10 cellular contexts compared by ENCODE assay signal in the genomic region with DNA sequence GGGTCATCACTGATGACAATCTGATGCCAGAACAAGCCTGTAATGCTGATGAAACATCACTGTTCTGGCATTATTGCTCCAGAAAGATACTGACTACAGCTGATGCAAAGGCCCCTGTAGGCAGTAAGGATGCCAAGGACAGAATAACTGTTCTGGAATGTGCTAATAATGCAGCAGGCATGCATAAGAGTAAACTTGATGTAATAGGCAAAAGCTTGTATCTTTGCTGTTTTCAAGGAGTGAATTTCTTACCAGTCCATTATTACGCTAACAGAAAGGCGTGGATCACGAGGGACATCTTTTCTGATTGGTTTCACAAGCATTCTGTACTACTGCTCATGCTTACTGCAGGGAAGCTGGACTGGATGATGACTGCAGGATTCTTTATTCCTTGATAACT. TPM values are rescaled to one million over a fixed set of nuclear protein-coding genes. Genes with fewer than 3 reads are reported as not detected.
DNase-seq lines count a peak whose midpoint lies in the region; FAIRE-seq and TF ChIP-seq lines count a peak whose summit lies in the region.
"Had no signal": no experiment of that assay in that cellular context is flagged by ENCODE, and none has a peak within 500 bp of the region (broad histone marks: within the 10 kb centered on the region; RNA-seq: fewer than 3 reads in every experiment).

No MANE protein-coding gene starts in this region.

- no peak overlapping the region for H3K23ac ChIP-seq in H1 (ENCODE audit: insufficient read length)
- no peak overlapping the region for H3K23ac ChIP-seq in mesenchymal stem cell (ENCODE audit: low read length in 2 of 2)

- H4K91ac ChIP-seq in H1 (replicated peaks; ENCODE audit: insufficient read length, low read length), result no peak overlapping the region
- no peak overlapping the region for H4K91ac ChIP-seq in mesenchymal stem cell (ENCODE audit: low read length)

- H2BK12ac ChIP-seq in H1 (ENCODE audit: low read depth, low read length), result no peak overlapping the region; the same call in 1 of the 2 replicates
- no peak overlapping the region for H2BK12ac ChIP-seq in mesenchymal stem cell (ENCODE audit: low read length in 2 of 2)

- H3K14ac ChIP-seq in H1 (ENCODE audit: insufficient read length) (no peak overlapping the region), mesenchymal stem cell (ENCODE audit: low read length in 2 of 2) (no peak overlapping the region)

- no peak overlapping the region for H2BK120ac ChIP-seq in H1 (replicated peaks; ENCODE audit: low read depth, low read length)
- H2BK120ac ChIP-seq in mesenchymal stem cell (ENCODE audit: low read depth, low read length), result no peak overlapping the region

- H3K4me2 ChIP-seq in H1 (ENCODE audit: insufficient read depth in 1 of 2, low read depth in 2 of 2, low read length in 2 of 2) (no peak overlapping the region), mesenchymal stem cell (ENCODE audit: low read length, poor library complexity, severe bottlenecking) (no peak overlapping the region)

- H3K9me3 ChIP-seq in AG04450 (ENCODE audit: control insufficient read depth, insufficient read depth, low read length), result no peaks in the 10 kb centered on the region
- H3K9me3 ChIP-seq in MG63, result no peaks in the 10 kb centered on the region
- H3K9me3 ChIP-seq in H1 (ENCODE audit: insufficient read depth in 2 of 2, low read depth in 1 of 2, low read length in 1 of 2), result no peaks in the 10 kb centered on the region
- no peaks in the 10 kb centered on the region for H3K9me3 ChIP-seq in mesenchymal stem cell (ENCODE audit: control insufficient read depth, low read length)

- POLR2A ChIA-PET in AG04450 (lab: Yijun Ruan, JAX), result interaction anchor here (0.7 to 1.6 kb wide), 3 partner anchors 13 to 140 kb away, joined by 3 to 8 read pairs (median 3); a partner anchor contains a TSS
- POLR2A ChIA-PET in H1 (lab: Charles Lee; ENCODE audit: partially characterized antibody), result interaction anchor here (1.1 kb wide), 1 partner anchor 18 kb away, joined by 4 read pairs; no protein-coding TSS in a partner anchor

- H3K18ac ChIP-seq in H1 (ENCODE audit: extremely low read depth, low read length) (no peak overlapping the region), mesenchymal stem cell (ENCODE audit: low read depth in 1 of 2, low read length in 2 of 2) (no peak overlapping the region)

- H4K20me1 ChIP-seq in H1 (replicated peaks in 1 of 2; ENCODE audit: control insufficient read depth in 1 of 2, insufficient read depth in 2 of 2, low read length in 2 of 2), result peaks cover 2 to 9% of the 10 kb centered on the region in 2 experiments

- H3K4me1 ChIP-seq in H1 (replicated peaks in 1 of 4; ENCODE audit: control insufficient read depth in 3 of 4, insufficient read depth in 4 of 4, low read length in 3 of 4), result peaks cover 0 to 12% (median 2%) of the 10 kb centered on the region in 4 experiments; a peak in 2 of 7 replicates
- peaks cover 7% of the 10 kb centered on the region for H3K4me1 ChIP-seq in mesenchymal stem cell (ENCODE audit: control insufficient read depth, insufficient read depth, low read depth, low read length)

- DNase-seq in AG04450 (ENCODE audit: low read depth, low spot score) (peak; percentile 89), MG63 (peak; percentile 67), H1 (ENCODE audit: low read depth in 1 of 2, low spot score in 2 of 2) (no peak), mesenchymal stem cell (peak; percentile 93), DMS153 treated with DMSO at 0.1 percent for 48 hours (lab: John Stamatoyannopoulos, UW; ENCODE audit: unreplicated experiment) (no peak), SKM-1 (lab: John Stamatoyannopoulos, UW; ENCODE audit: unreplicated experiment) (no peak), SIG-M5 treated with dmso at 0.1 percent for 504 hours (lab: John Stamatoyannopoulos, UW; ENCODE audit: unreplicated experiment) (no peak), NCI-H187 (lab: John Stamatoyannopoulos, UW) (no peak)
- DNase-seq: activated CD8-positive, alpha-beta T cell treated with anti-CD3 and anti-CD28 coated beads, Interleukin-2, amount 10 ng/mL, durations not matched to agents 7 days and 5 days; stimulated activated naive B cell treated with anti-CD40 and anti-IgM and Interleukin-4, amounts not matched to agents 10 μg/mL and 1 μg/mL and 100 μg/mL, for 72 hours had no signal

- peaks cover 16 to 92% of the 10 kb centered on the region in 2 experiments; a peak in 3 of 4 replicates for H3K79me2 ChIP-seq in H1 (ENCODE audit: control insufficient read depth in 1 of 2, insufficient read depth in 2 of 2, low read length in 2 of 2)

- no peak overlapping the region for H2BK20ac ChIP-seq in H1 (ENCODE audit: low read length)

- H3K27ac ChIP-seq in AG04450 (ENCODE audit: low read depth, low read length) (peak overlapping the region; percentile 96), H1 (ENCODE audit: low read depth, low read length) (no peak overlapping the region), mesenchymal stem cell (ENCODE audit: low read length, poor library complexity, severe bottlenecking) (peak overlapping the region; percentile 50)

- no peak overlapping the region for H2AK5ac ChIP-seq in H1 (ENCODE audit: low read depth, low read length)
- no peak overlapping the region for H2AK5ac ChIP-seq in mesenchymal stem cell (ENCODE audit: low read length, severe bottlenecking)

- no peak for TF ChIP-seq EP300 in H1 (IDR thresholded peaks at IDR 0.05; ENCODE audit: borderline replicate concordance in 1 of 2, low read depth in 2 of 2, low read length in 2 of 2)

- FAIRE-seq in H1 (lab: Jason Lieb, UNC), result no peak

- H3K4ac ChIP-seq in H1 (replicated peaks; ENCODE audit: insufficient read length, low read depth, low read length) (no peak overlapping the region), mesenchymal stem cell (ENCODE audit: low read depth in 1 of 2, low read length in 2 of 2) (no peak overlapping the region)

- no peak overlapping the region for H4K5ac ChIP-seq in H1 (ENCODE audit: insufficient read length, low read depth, low read length)

- TF ChIP-seq CTCF in AG04450 (IDR thresholded peaks at IDR 0.05; ENCODE audit: low read depth, low read length), result no peak
- no peak for TF ChIP-seq CTCF in H1 (IDR thresholded peaks at IDR 0.05; ENCODE audit: control extremely low read depth in 1 of 3, insufficient read depth in 1 of 3, low read depth in 1 of 3, low read length in 3 of 3)

- CTCF ChIA-PET in AG04450 (lab: Charles Lee), result no interaction called here
- CTCF ChIA-PET in H1 (lab: Charles Lee; ENCODE audit: partially characterized antibody), result interaction anchor here (0.6 kb wide), 1 partner anchor 210 kb away, joined by 3 read pairs; no protein-coding TSS in a partner anchor

- H3K4me3 ChIP-seq in AG04450 (ENCODE audit: low read depth, low read length) (no peak overlapping the region; the same call in 1 of the 2 replicates), MG63 (no peak overlapping the region), H1 (ENCODE audit: extremely low read depth in 1 of 4, insufficient read depth in 2 of 4, low read depth in 3 of 4, low read length in 4 of 4) (no peak overlapping the region), mesenchymal stem cell (ENCODE audit: insufficient read depth in 1 of 2, low read depth in 1 of 2, low read length in 2 of 2) (peak overlapping the region in 1 of 2 experiments; percentile 44)

- H3K36me3 ChIP-seq in MG63, result peaks cover 8% of the 10 kb centered on the region
- no peaks in the 10 kb centered on the region for H3K36me3 ChIP-seq in H1 (ENCODE audit: control insufficient read depth in 2 of 4, insufficient read depth in 4 of 4, low read length in 3 of 4)
- peaks cover 0 to 3% of the 10 kb centered on the region in 2 experiments for H3K36me3 ChIP-seq in mesenchymal stem cell (ENCODE audit: control insufficient read depth in 1 of 2, insufficient read depth in 2 of 2, low read depth in 1 of 2, low read length in 2 of 2)

- H3K56ac ChIP-seq in H1 (replicated peaks; ENCODE audit: insufficient read length, low read depth, low read length), result no peak overlapping the region

- 92% methylated on average over 3 of the region's 3 CpGs; no CpG with 5 or more reads in 1 of the 2 experiments for WGBS in H1 (ENCODE audit: extremely low coverage in 1 of 2, insufficient coverage in 1 of 2, insufficient read length in 1 of 2, insufficient replicate concordance in 2 of 2, low coverage in 1 of 2, low lambda C conversion rate in 2 of 2, missing lambda C conversion rate in 1 of 2), 2 experiments
- 51% methylated on average over 3 of the region's 3 CpGs for WGBS in mesenchymal stem cell

- H2BK5ac ChIP-seq in H1 (ENCODE audit: low read depth, low read length) (0 out of 2 replicates have a peak overlapping the region, but pooled peaks have one; percentile 27), mesenchymal stem cell (ENCODE audit: low read depth, low read length, poor library complexity, severe bottlenecking) (no peak overlapping the region)

- H3K79me1 ChIP-seq in H1 (ENCODE audit: low read depth, low read length) (peaks cover 15% of the 10 kb centered on the region), mesenchymal stem cell (replicated peaks; ENCODE audit: low read length, poor library complexity, severe bottlenecking) (peaks cover 3% of the 10 kb centered on the region)

- no peak overlapping the region for H3K9ac ChIP-seq in H1 (replicated peaks in 1 of 4; ENCODE audit: extremely low read depth in 1 of 4, low read depth in 3 of 4, low read length in 3 of 4)
- H3K9ac ChIP-seq in mesenchymal stem cell (ENCODE audit: low read length), result peak overlapping the region; percentile 80

- H2BK15ac ChIP-seq in H1 (ENCODE audit: low read length), result no peak overlapping the region
- H2BK15ac ChIP-seq in mesenchymal stem cell (ENCODE audit: low read depth, poor library complexity, severe bottlenecking), result no peak overlapping the region

- H3K23me2 ChIP-seq in H1 (ENCODE audit: low read depth, low read length), result no peaks in the 10 kb centered on the region

- no peaks in the 10 kb centered on the region for H3K27me3 ChIP-seq in AG04450 (ENCODE audit: control insufficient read depth, insufficient read depth, low read length)
- H3K27me3 ChIP-seq in MG63, result no peaks in the 10 kb centered on the region
- no peaks in the 10 kb centered on the region for H3K27me3 ChIP-seq in H1 (replicated peaks in 1 of 4; ENCODE audit: control insufficient read depth in 3 of 4, extremely low read depth in 1 of 4, insufficient read depth in 3 of 4, low read length in 3 of 4)
- H3K27me3 ChIP-seq in mesenchymal stem cell (ENCODE audit: control insufficient read depth in 1 of 2, insufficient read depth in 1 of 2, low read length in 2 of 2), result no peaks in the 10 kb centered on the region

- TF ChIP-seq RAD21 in H1 (IDR thresholded peaks at IDR 0.05 in 1 of 2, conservative IDR thresholded peaks at IDR 0.05 in 1 of 2; ENCODE audit: low read depth in 2 of 2, low read length in 2 of 2), result no peak

- H4K8ac ChIP-seq in H1 (ENCODE audit: extremely low read depth, insufficient read depth, low read length) (no peak overlapping the region), mesenchymal stem cell (ENCODE audit: low read length) (no peak overlapping the region)

- H2AFZ ChIP-seq in H1 (ENCODE audit: low read length) (no peak overlapping the region), mesenchymal stem cell (ENCODE audit: low read depth, low read length) (no peak overlapping the region)

- no peak for TF ChIP-seq POLR2A in H1 (IDR thresholded peaks at IDR 0.05; ENCODE audit: control extremely low read depth in 1 of 2, low read depth in 2 of 2, low read length in 2 of 2)

RNA-seq across cellular contexts. Expression of a gene that starts 18.7 kb away (rescaled TPM):
- 11.6 and 12.0 TPM in 2 replicates for polyA plus RNA-seq in AG04450 (2011; rRNA removed)
- 34.3 and 34.8 TPM in 2 replicates for polyA minus RNA-seq in AG04450 (2011; rRNA and poly(A)+ RNA removed)
- 4.3 and 6.8 TPM in 2 replicates for total RNA-seq in MG63 (2014; rRNA removed; shearing (Covaris generic); ENCODE audit: low replicate concordance)
- 21.9 and 25.5 TPM in 2 replicates for total RNA-seq in H1 (2021; fragmentation: NEBNext Ultra II Directional; extraction: Animal tissue kit (Norgen Biotek cat#: 25700))
- 3.0 and 4.7 TPM in 2 replicates for polyA plus RNA-seq in H1 (2011; rRNA removed)
- polyA plus RNA-seq in H1 (2011; cell fraction: cytosol; rRNA removed), result 4.5 TPM
- 6.2 TPM for polyA plus RNA-seq in H1 (2011; cell fraction: nucleus; rRNA removed)
- 4.3 to 7.6 TPM (median 5.9 TPM) in 4 replicates for polyA plus RNA-seq in H1 (2012, experiment 1 of 2)
- 0.45 TPM for polyA plus RNA-seq in H1 (2012, experiment 2 of 2)
- 5.6 TPM for polyA plus RNA-seq in H1 (2013, experiment 1 of 2)
- 5.2 TPM for polyA plus RNA-seq in H1 (2013, experiment 2 of 2)
- 34.9 and 35.0 TPM in 2 replicates for polyA minus RNA-seq in H1 (2011; rRNA and poly(A)+ RNA removed)
- polyA minus RNA-seq in H1 (2011; cell fraction: cytosol; rRNA and poly(A)+ RNA removed), result 15.0 TPM
- polyA minus RNA-seq in H1 (2011; cell fraction: nucleus; rRNA and poly(A)+ RNA removed), result 51.1 TPM
- 8.9 TPM for polyA plus RNA-seq in mesenchymal stem cell (2013, experiment 1 of 2)
- 9.6 TPM for polyA plus RNA-seq in mesenchymal stem cell (2013, experiment 2 of 2)

Comparison
In these comparisons a context has a peak if more than half of its experiments do, and no peak if none do; other contexts are left out.
1. DNase-seq: peak in AG04450 (single experiment), MG63 (single experiment) and mesenchymal stem cell (single experiment); none in H1 (0 of 2), DMS153 treated with DMSO at 0.1 percent for 48 hours (single experiment), SKM-1 (single experiment), SIG-M5 treated with dmso at 0.1 percent for 504 hours (single experiment) and NCI-H187 (0 of 2).